8 cellular contexts compared by ENCODE assay signal in the genomic region with DNA sequence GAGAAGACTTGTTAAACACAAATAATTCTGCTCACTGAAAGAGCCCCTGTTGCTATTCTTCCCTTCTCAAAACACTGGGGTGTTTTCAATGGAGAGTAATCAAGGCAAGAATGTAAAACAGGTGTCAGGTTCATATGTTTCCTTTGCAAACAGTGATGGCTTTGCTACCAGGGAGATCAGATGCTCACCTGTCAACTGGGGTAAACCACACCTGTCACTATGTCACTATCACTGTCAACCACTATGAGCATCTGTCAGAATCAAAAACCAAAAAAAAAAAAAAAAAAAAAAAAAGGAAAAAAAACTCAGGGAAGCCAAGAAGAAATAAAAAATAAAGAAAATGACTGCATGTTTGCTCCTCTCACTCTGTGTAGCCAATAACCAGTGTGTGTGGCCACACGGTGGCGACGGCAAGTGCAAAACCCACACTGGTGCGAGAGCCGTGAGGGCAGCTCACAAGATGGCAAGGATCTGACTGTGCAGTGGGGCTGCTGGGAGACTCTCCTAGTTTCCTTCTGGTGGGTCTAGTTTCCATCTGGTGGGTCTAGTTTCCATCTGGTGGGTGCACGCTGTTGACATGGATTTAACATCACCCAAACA. TPM values are rescaled to one million over a fixed set of nuclear protein-coding genes. Genes with fewer than 3 reads are reported as not detected.
A peak's percentile ranks its signal among the peaks of the same experiment; 100 is the strongest.
DNase-seq lines count a peak whose midpoint lies in the region; ATAC-seq and TF ChIP-seq lines count a peak whose summit lies in the region.

No MANE protein-coding gene starts in this region.

- no peaks in the 10 kb centered on the region for H3K9me3 ChIP-seq in skeletal muscle tissue (ENCODE audit: control insufficient read depth in 3 of 3, low read length in 3 of 3)

- peaks cover 68 to 80% (median 70%) of the 10 kb centered on the region in 3 donors for H3K36me3 ChIP-seq in skeletal muscle tissue (ENCODE audit: control insufficient read depth in 3 of 3, insufficient read depth in 3 of 3, low read length in 3 of 3)

- no peak overlapping the region for H3K27ac ChIP-seq in foreskin keratinocyte
- no peak overlapping the region for H3K27ac ChIP-seq in skeletal muscle tissue (ENCODE audit: low read depth, low read length)

- no peak overlapping the region for H3K4me3 ChIP-seq in skeletal muscle tissue (ENCODE audit: low read length in 3 of 3)

- peak; percentile 38 for DNase-seq in ELF-1 (ENCODE audit: low read depth, low spot score)
- peak; percentile 49 for DNase-seq in activated CD4-positive, alpha-beta T cell treated with anti-CD3 and anti-CD28 coated beads, Interleukin-2, amount 50 U/mL, for 1 hour
- DNase-seq in foreskin keratinocyte = no peak
- no peak for DNase-seq in NCI-H446 treated with DMSO at 0.1 percent for 48 hours (lab: John Stamatoyannopoulos, UW)
- DNase-seq in NCI-H2029 treated with DMSO at 0.1 percent for 48 hours (lab: John Stamatoyannopoulos, UW) = no peak
- no peak for DNase-seq in HPDE6-E6E7 (ENCODE audit: extremely low spot score)

- H3K4me1 ChIP-seq in foreskin keratinocyte = no peaks in the 10 kb centered on the region
- H3K4me1 ChIP-seq in skeletal muscle tissue (ENCODE audit: control insufficient read depth in 3 of 3, insufficient read depth in 3 of 3, low read length in 3 of 3) = peaks cover 24 to 30% (median 24%) of the 10 kb centered on the region in 3 donors

- H3K27me3 ChIP-seq in foreskin keratinocyte = no peaks in the 10 kb centered on the region
- H3K27me3 ChIP-seq in skeletal muscle tissue (ENCODE audit: control insufficient read depth in 3 of 3, insufficient read depth in 3 of 3, low read length in 3 of 3) = no peaks in the 10 kb centered on the region

- peak; percentile 44 for ATAC-seq in HG03354 (IDR thresholded peaks at IDR 0.05; ENCODE audit: poor library complexity, severe bottlenecking, unreplicated experiment)
- ATAC-seq in foreskin keratinocyte = peak; percentile 49

- TF ChIP-seq CTCF in foreskin keratinocyte (conservative IDR thresholded peaks at IDR 0.05) = peak; percentile 41

- peak overlapping the region in 2 of 3 donors; percentile 4 to 46 for H3K9ac ChIP-seq in skeletal muscle tissue (ENCODE audit: low read depth in 1 of 3, low read length in 3 of 3)

RNA-seq across cellular contexts. Expression of a gene that starts 22.7 kb away (rescaled TPM):
- total RNA-seq in foreskin keratinocyte (141 and 150 TPM in 2 replicates), skeletal muscle tissue (156 TPM)
- 47.7 and 48.8 TPM in 2 replicates for polyA plus RNA-seq in foreskin keratinocyte

Comparison
In these comparisons a context has a peak if more than half of its experiments do, and no peak if none do; other contexts are left out.
1. DNase-seq: peak in ELF-1 (single experiment) and activated CD4-positive, alpha-beta T cell treated with anti-CD3 and anti-CD28 coated beads, Interleukin-2, amount 50 U/mL, for 1 hour (single experiment); none in foreskin keratinocyte (0 of 2), NCI-H446 treated with DMSO at 0.1 percent for 48 hours (single experiment), NCI-H2029 treated with DMSO at 0.1 percent for 48 hours (single experiment) and HPDE6-E6E7 (single experiment).